ENCODE assay signal across 2 cellular contexts in genomic region chr4:65259251-65259650, GRCh38.
TF ChIP-seq lines count a peak whose summit lies in the region.

No MANE protein-coding gene starts in this region.

TF ChIP-seq in GM23338, 12 proteins besides CTCF, POLR2A, EP300 and RAD21 (continued from another document):
- no peak for TF ChIP-seq POLR2AphosphoS5 (IDR thresholded peaks at IDR 0.05; ENCODE audit: low read depth)

TF ChIP-seq in endothelial cell of umbilical vein, 7 proteins besides CTCF, POLR2A, EP300 and RAD21:
- TF ChIP-seq JUN (IDR thresholded peaks at IDR 0.05; ENCODE audit: borderline replicate concordance, insufficient read depth, insufficient read length, low read depth), result no peak
- no peak for TF ChIP-seq EZH2 (IDR thresholded peaks at IDR 0.05; ENCODE audit: borderline replicate concordance, low read depth, low read length, severe bottlenecking)
- TF ChIP-seq FOS (IDR thresholded peaks at IDR 0.05; ENCODE audit: borderline replicate concordance, insufficient read depth, low read length), result no peak
- TF ChIP-seq MAX (IDR thresholded peaks at IDR 0.05; ENCODE audit: insufficient read depth, insufficient read length), result no peak
- TF ChIP-seq GATA2 (IDR thresholded peaks at IDR 0.05; ENCODE audit: insufficient read depth, insufficient read length, low read depth, low read length), result no peak
- TF ChIP-seq POLR2AphosphoS5 (IDR thresholded peaks at IDR 0.05; ENCODE audit: insufficient read depth, low read depth, low read length), result no peak
- no peak for TF ChIP-seq MYC (IDR thresholded peaks at IDR 0.05; ENCODE audit: low read depth, low read length)
